Comparison of ENCODE assay signal across 1 cellular context in genomic region chr16:68233835-68234187, GRCh38.
TF ChIP-seq lines count a peak whose summit lies in the region.

No MANE protein-coding gene starts in this region.

TF ChIP-seq in SK-N-SH, 30 proteins besides CTCF, POLR2A, EP300 and RAD21:
- TF ChIP-seq GATA2 (CRISPR knock-in tag; IDR thresholded peaks at IDR 0.05) (no peak), FOXJ3 (CRISPR knock-in tag; IDR thresholded peaks at IDR 0.05) (no peak), SIN3A (IDR thresholded peaks at IDR 0.05; ENCODE audit: borderline replicate concordance, low read depth, low read length) (no peak), MXI1 (IDR thresholded peaks at IDR 0.05; ENCODE audit: low read depth, low read length) (no peak), MAX (IDR thresholded peaks at IDR 0.05; ENCODE audit: low read depth) (no peak), YY1 (IDR thresholded peaks at IDR 0.05; ENCODE audit: low read depth) (no peak), PBX3 (IDR thresholded peaks at IDR 0.05) (no peak), SMC3 (IDR thresholded peaks at IDR 0.05; ENCODE audit: low read depth, low read length) (no peak), RCOR1 (IDR thresholded peaks at IDR 0.05; ENCODE audit: low read length) (no peak), CHD2 (IDR thresholded peaks at IDR 0.05; ENCODE audit: low read length, partially characterized antibody) (no peak), GABPA (IDR thresholded peaks at IDR 0.05; ENCODE audit: low read depth) (no peak), JUND (IDR thresholded peaks at IDR 0.05) (no peak), ELF1 (IDR thresholded peaks at IDR 0.05) (no peak), RXRA (IDR thresholded peaks at IDR 0.05; ENCODE audit: borderline replicate concordance, low read depth) (no peak)
